ENCODE assay signal across 9 cellular contexts in the genomic region with DNA sequence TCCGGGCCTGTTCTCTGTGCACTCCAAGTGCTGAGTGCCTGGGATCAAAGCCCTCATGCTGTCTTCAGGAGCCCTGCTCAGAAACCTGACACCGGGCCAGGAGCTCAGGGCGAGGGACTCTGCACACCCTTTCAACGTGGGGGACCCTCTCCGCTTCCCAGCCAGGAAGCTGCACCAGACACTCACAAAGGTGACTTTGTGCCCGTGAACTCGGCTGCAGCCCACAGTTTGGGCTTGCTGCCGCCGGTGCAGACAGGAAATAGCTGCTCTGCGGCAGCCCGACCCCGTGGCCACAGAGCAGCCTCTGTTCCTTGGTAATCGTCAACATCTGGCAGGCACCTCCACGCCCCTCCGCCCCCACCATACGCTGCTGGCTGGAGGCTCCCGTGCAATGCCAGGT.
A peak's percentile ranks its signal among the peaks of the same experiment; 100 is the strongest.
DNase-seq lines count a peak whose midpoint lies in the region; ATAC-seq lines count a peak whose summit lies in the region.
"Had no signal": no experiment of that assay in that cellular context is flagged by ENCODE, and none has a peak within 500 bp of the region (broad histone marks: within the 10 kb centered on the region; RNA-seq: fewer than 3 reads in every experiment).

No MANE protein-coding gene starts in this region.

- no peak for ATAC-seq in GM18858 (IDR thresholded peaks at IDR 0.05; ENCODE audit: unreplicated experiment)

- H3K36me3 Mint-ChIP-seq in activated naive CD8-positive, alpha-beta T cell, result peaks cover 14% of the 10 kb centered on the region
- no peaks in the 10 kb centered on the region for H3K36me3 Mint-ChIP-seq in stimulated activated naive CD8-positive, alpha-beta T cell treated with anti-CD3 and anti-CD28 coated beads, Interleukin-15, Interleukin-2, amounts not matched to agents 100 ng/mL and 50 ng/mL, for 24 hours (ENCODE audit: low read depth)

- no peaks in the 10 kb centered on the region for H3K9me3 Mint-ChIP-seq in activated naive CD8-positive, alpha-beta T cell (ENCODE audit: low read depth)
- no peaks in the 10 kb centered on the region for H3K9me3 Mint-ChIP-seq in stimulated activated naive CD8-positive, alpha-beta T cell treated with anti-CD3 and anti-CD28 coated beads, Interleukin-15, Interleukin-2, amounts not matched to agents 100 ng/mL and 50 ng/mL, for 24 hours

- no peaks in the 10 kb centered on the region for H3K27me3 Mint-ChIP-seq in activated naive CD8-positive, alpha-beta T cell
- no peaks in the 10 kb centered on the region for H3K27me3 Mint-ChIP-seq in stimulated activated naive CD8-positive, alpha-beta T cell treated with anti-CD3 and anti-CD28 coated beads, Interleukin-15, Interleukin-2, amounts not matched to agents 100 ng/mL and 50 ng/mL, for 24 hours

- peak overlapping the region; percentile 73 for H3K4me3 Mint-ChIP-seq in activated naive CD8-positive, alpha-beta T cell
- H3K4me3 Mint-ChIP-seq in stimulated activated naive CD8-positive, alpha-beta T cell treated with anti-CD3 and anti-CD28 coated beads, Interleukin-15, Interleukin-2, amounts not matched to agents 100 ng/mL and 50 ng/mL, for 24 hours, result peak overlapping the region; percentile 57

- peaks cover 51% of the 10 kb centered on the region for H3K4me1 Mint-ChIP-seq in activated naive CD8-positive, alpha-beta T cell (ENCODE audit: low read depth)
- peaks cover 28% of the 10 kb centered on the region for H3K4me1 Mint-ChIP-seq in stimulated activated naive CD8-positive, alpha-beta T cell treated with anti-CD3 and anti-CD28 coated beads, Interleukin-15, Interleukin-2, amounts not matched to agents 100 ng/mL and 50 ng/mL, for 24 hours (ENCODE audit: low read depth)

- DNase-seq in AG20443 (ENCODE audit: low spot score) (peak; percentile 53), SK-N-DZ (ENCODE audit: low spot score) (peak; percentile 43), mesenteric fat pad (ENCODE audit: low spot score) (peak; percentile 81), hypothalamus (lab: John Stamatoyannopoulos, UW) (no peak), NOMO-1 treated with dmso at 0.1 percent for 144 hours (lab: John Stamatoyannopoulos, UW; ENCODE audit: unreplicated experiment) (no peak)
- DNase-seq: psoas muscle had no signal

- peak overlapping the region; percentile 34 for H3K27ac Mint-ChIP-seq in activated naive CD8-positive, alpha-beta T cell
- no peak overlapping the region for H3K27ac Mint-ChIP-seq in stimulated activated naive CD8-positive, alpha-beta T cell treated with anti-CD3 and anti-CD28 coated beads, Interleukin-15, Interleukin-2, amounts not matched to agents 100 ng/mL and 50 ng/mL, for 24 hours

Comparison
In these comparisons a context has a peak if more than half of its experiments do, and no peak if none do; other contexts are left out.
1. DNase-seq: peak in AG20443 (single experiment), SK-N-DZ (single experiment) and mesenteric fat pad (single experiment); none in hypothalamus (0 of 51) and NOMO-1 treated with dmso at 0.1 percent for 144 hours (single experiment).